Comparison of ENCODE assay signal across 8 cellular contexts in genomic region chr3:119035014-119035346, GRCh38. TPM values are rescaled to one million over a fixed set of nuclear protein-coding genes. Genes with fewer than 3 reads are reported as not detected.
DNase-seq lines count a peak whose midpoint lies in the region; ATAC-seq and TF ChIP-seq lines count a peak whose summit lies in the region.

No MANE protein-coding gene starts in this region.

- no peaks in the 10 kb centered on the region for H3K9me3 ChIP-seq in OCI-LY7 (ENCODE audit: low read length)
- H3K9me3 ChIP-seq in prostate gland, result no peaks in the 10 kb centered on the region

- no peaks in the 10 kb centered on the region for H4K20me1 ChIP-seq in OCI-LY7 (ENCODE audit: insufficient read depth, low read length)

- H3K36me3 ChIP-seq in OCI-LY7 (ENCODE audit: insufficient read depth, low read length), result no peaks in the 10 kb centered on the region
- no peaks in the 10 kb centered on the region for H3K36me3 ChIP-seq in prostate gland

- WGBS in prostate gland, result 3% methylated on average over 17 of the region's 18 CpGs

- H3K27me3 ChIP-seq in prostate gland (replicated peaks; ENCODE audit: insufficient read depth), result peaks cover 3% of the 10 kb centered on the region

- DNase-seq in GM12864 (ENCODE audit: low read depth) (no peak), OCI-LY7 (ENCODE audit: low spot score) (no peak), epithelial cell of proximal tubule (ENCODE audit: low read depth) (no peak), prostate gland (ENCODE audit: low spot score) (no peak), NCI-H1105 (lab: John Stamatoyannopoulos, UW) (no peak), NCI-H2029 treated with DMSO at 0.1 percent for 48 hours (lab: John Stamatoyannopoulos, UW) (no peak), NCI-H1417 (lab: John Stamatoyannopoulos, UW) (no peak)

- POLR2A ChIA-PET in OCI-LY7 (lab: Charles Lee), result interaction anchor here (0.7 to 1.1 kb wide), 2 partner anchors 8 to 10 kb away, joined by 3 read pairs; no protein-coding TSS in a partner anchor

- no peak for TF ChIP-seq POLR2A in prostate gland (IDR thresholded peaks at IDR 0.05)

- intact Hi-C loops in OCI-LY7 (cut with micrococcal nuclease; ENCODE audit: unreplicated experiment) (loop anchor here (2.0 kb wide), 2 partner anchors 152 to 206 kb away; partner anchors contain the start of gene B4GALT4), prostate gland (cut with DNase I) (loop anchor here (10.0 kb wide), 1 partner anchor 150 kb away; no protein-coding TSS in a partner anchor)

- no TSS peak for BruUV-seq in OCI-LY7 (replicated peaks; lab: Mats Ljungman, UMichigan)

- no peak for ATAC-seq in HG03097 (IDR thresholded peaks at IDR 0.05; ENCODE audit: low FRiP score, unreplicated experiment)

- no peaks in the 10 kb centered on the region for H3K9me2 ChIP-seq in OCI-LY7 (ENCODE audit: insufficient read depth, low read length)

- H2AFZ ChIP-seq in OCI-LY7 (ENCODE audit: low read length), result no peak overlapping the region

- H3K27ac ChIP-seq in OCI-LY7 (ENCODE audit: low read depth, low read length, poor library complexity, severe bottlenecking), result no peak overlapping the region
- no peak overlapping the region for H3K27ac ChIP-seq in prostate gland

- TF ChIP-seq CTCF in GM12864 (IDR thresholded peaks at IDR 0.05; ENCODE audit: low read depth, low read length, missing control alignments) (no peak), OCI-LY7 (conservative IDR thresholded peaks at IDR 0.05; ENCODE audit: low read length) (peak; percentile 49), epithelial cell of proximal tubule (conservative IDR thresholded peaks at IDR 0.05; ENCODE audit: low read depth, low read length) (no peak), prostate gland (IDR thresholded peaks at IDR 0.05) (no peak)

- H3K4me1 ChIP-seq in OCI-LY7 (ENCODE audit: insufficient read depth, low read length, poor library complexity, severe bottlenecking) (no peaks in the 10 kb centered on the region), prostate gland (replicated peaks) (peaks cover 2% of the 10 kb centered on the region)

- H3K4me3 ChIP-seq in GM12864 (ENCODE audit: low read depth, low read length) (peak overlapping the region; percentile 49), OCI-LY7 (ENCODE audit: low read depth, low read length, poor library complexity, severe bottlenecking) (peak overlapping the region; percentile 29), epithelial cell of proximal tubule (ENCODE audit: low read depth, low read length) (peak overlapping the region; percentile 61), prostate gland (peak overlapping the region; percentile 43 to 53)

- H3K4me2 ChIP-seq in OCI-LY7 (ENCODE audit: low read length), result peak overlapping the region; percentile 47; the same call in 1 of the 2 replicates

- CTCF ChIA-PET in OCI-LY7 (lab: Charles Lee; ENCODE audit: unreplicated experiment), result interaction anchor here (0.9 kb wide), 1 partner anchor 153 kb away, joined by 4 read pairs; no protein-coding TSS in a partner anchor

- no peaks in the 10 kb centered on the region for H3K79me2 ChIP-seq in OCI-LY7 (ENCODE audit: insufficient read depth, low read depth, low read length)

RNA-seq across cellular contexts. Expression of gene IGSF11, which starts 0.3 kb away (rescaled TPM):
- total RNA-seq in OCI-LY7 (2014; rRNA removed; shearing (Covaris generic)), result not detected in 2 replicates
- total RNA-seq in OCI-LY7 (2022), result not detected in 2 replicates
- 0.07 TPM in 1 of 2 replicates, not detected in the other for total RNA-seq in epithelial cell of proximal tubule
- total RNA-seq in prostate gland, result 10 to 100 TPM in 1 of 2 donors, under 1 TPM in 1; 0.46 to 30.9 TPM
